ENCODE assay signal across 1 cellular context in genomic region chr12:118103601-118104382, GRCh38.
A peak's percentile ranks its signal among the peaks of the same experiment; 100 is the strongest.
TF ChIP-seq lines count a peak whose summit lies in the region.

TSS of gene VSIG10 (minus strand) at chr12:118104011. CDS start at chr12:118103671, 340 bp downstream.

TF ChIP-seq in HepG2, 621 proteins besides CTCF, POLR2A, EP300 and RAD21 (continued from another document and continues in another):
- no peak for TF ChIP-seq ZBTB10 (CRISPR knock-in tag; IDR thresholded peaks at IDR 0.05; ENCODE audit: borderline replicate concordance)
- no peak; the same call in 1 of the 2 replicates for TF ChIP-seq RFXAP (CRISPR knock-in tag; IDR thresholded peaks at IDR 0.05; ENCODE audit: borderline replicate concordance)
- peak; percentile 41; the same call in 1 of the 2 replicates for TF ChIP-seq GMEB1 (CRISPR knock-in tag; IDR thresholded peaks at IDR 0.05; ENCODE audit: borderline replicate concordance)
- TF ChIP-seq ZNF441 (CRISPR knock-in tag; IDR thresholded peaks at IDR 0.05; ENCODE audit: borderline replicate concordance): peak; percentile 31; the same call in 1 of the 2 replicates
- TF ChIP-seq YEATS2 (CRISPR knock-in tag; IDR thresholded peaks at IDR 0.05; ENCODE audit: borderline replicate concordance): no peak
- TF ChIP-seq CHD2 (IDR thresholded peaks at IDR 0.05; ENCODE audit: low read depth, low read length): no peak
- no peak for TF ChIP-seq ZNF33A (CRISPR knock-in tag; IDR thresholded peaks at IDR 0.05; ENCODE audit: borderline replicate concordance)
- 0 out of 2 replicates have a peak, but pooled peaks have one; percentile 17 for TF ChIP-seq ZNF318 (CRISPR knock-in tag; IDR thresholded peaks at IDR 0.05)
- TF ChIP-seq ZNF644 (CRISPR knock-in tag; IDR thresholded peaks at IDR 0.05; ENCODE audit: low read depth): no peak
- TF ChIP-seq CREB1 (IDR thresholded peaks at IDR 0.05): no peak
- no peak for TF ChIP-seq CREB1 (CRISPR knock-in tag; IDR thresholded peaks at IDR 0.05)
- TF ChIP-seq ZSCAN30 (CRISPR knock-in tag; IDR thresholded peaks at IDR 0.05): no peak
- 0 out of 2 replicates have a peak, but pooled peaks have one; percentile 56 for TF ChIP-seq ATF2 (CRISPR knock-in tag; IDR thresholded peaks at IDR 0.05)
- no peak for TF ChIP-seq KLF13 (CRISPR knock-in tag; IDR thresholded peaks at IDR 0.05)
- TF ChIP-seq ZNF570 (CRISPR knock-in tag; IDR thresholded peaks at IDR 0.05; ENCODE audit: borderline replicate concordance): no peak
- TF ChIP-seq RXRB (CRISPR knock-in tag; IDR thresholded peaks at IDR 0.05; ENCODE audit: borderline replicate concordance): no peak
- peak; percentile 28; the same call in 1 of the 2 replicates for TF ChIP-seq TEF (CRISPR knock-in tag; IDR thresholded peaks at IDR 0.05)
- 0 out of 2 replicates have a peak, but pooled peaks have one; percentile 14 for TF ChIP-seq ZNF564 (CRISPR knock-in tag; IDR thresholded peaks at IDR 0.05)
- TF ChIP-seq ATF6 (CRISPR knock-in tag; conservative IDR thresholded peaks at IDR 0.05): no peak
- TF ChIP-seq PRDM15 (CRISPR knock-in tag; IDR thresholded peaks at IDR 0.05): peak; percentile 40; the same call in 1 of the 2 replicates
- no peak for TF ChIP-seq TCF12 (IDR thresholded peaks at IDR 0.05)
- TF ChIP-seq TCF12 (CRISPR knock-in tag; IDR thresholded peaks at IDR 0.05): 0 out of 2 replicates have a peak, but pooled peaks have one; percentile 63
- TF ChIP-seq IKZF5 (CRISPR knock-in tag; IDR thresholded peaks at IDR 0.05): peak; percentile 58; the same call in 1 of the 2 replicates
- TF ChIP-seq HNF4G (IDR thresholded peaks at IDR 0.05; ENCODE audit: borderline replicate concordance, low read depth, low read length): no peak
- TF ChIP-seq HNF4G (CRISPR knock-in tag; IDR thresholded peaks at IDR 0.05; ENCODE audit: borderline replicate concordance, low read depth): 0 out of 2 replicates have a peak, but pooled peaks have one; percentile 1
- TF ChIP-seq SAFB2 (CRISPR knock-in tag; IDR thresholded peaks at IDR 0.05; ENCODE audit: borderline replicate concordance, low read depth): no peak
- peak; percentile 75; the same call in 1 of the 2 replicates for TF ChIP-seq ZNF709 (CRISPR knock-in tag; IDR thresholded peaks at IDR 0.05)
- no peak for TF ChIP-seq CERS6 (CRISPR knock-in tag; IDR thresholded peaks at IDR 0.05)
- no peak for TF ChIP-seq ZNF383 (CRISPR knock-in tag; IDR thresholded peaks at IDR 0.05; ENCODE audit: borderline replicate concordance)
